35 cellular contexts compared by ENCODE assay signal in genomic region chr7:83419013-83419412, GRCh38.
"Had no signal": no experiment of that assay in that cellular context is flagged by ENCODE, and none has a peak within 500 bp of the region (broad histone marks: within the 10 kb centered on the region; RNA-seq: fewer than 3 reads in every experiment).

No MANE protein-coding gene starts in this region.

- H3K9me3 ChIP-seq: MG63 had no signal

- H3K27me3 ChIP-seq: MG63 had no signal

- DNase-seq: Karpas-422, Kasumi-1, MG63, MM.1S, MV-4-11, NCI-H1048, NCI-H1092, NCI-H1092 treated with DMSO at 0.1 percent for 48 hours, NCI-H1105, NCI-H1105 treated with DMSO at 0.1 percent for 48 hours, NCI-H1417, NCI-H1417 treated with DMSO at 0.1 percent for 48 hours, NCI-H1436, NCI-H1436 treated with DMSO at 0.1 percent for 48 hours, NCI-H146, NCI-H1694, NCI-H1694 treated with DMSO at 0.1 percent for 48 hours, NCI-H187, NCI-H187 treated with DMSO at 0.1 percent for 48 hours, NCI-H1930, NCI-H2029, NCI-H2029 treated with DMSO at 0.1 percent for 48 hours, NCI-H2081, NCI-H2081 treated with DMSO at 0.1 percent for 48 hours, NCI-H2107, NCI-H2171, NCI-H2171 treated with DMSO at 0.1 percent for 48 hours, NCI-H2227 treated with DMSO at 0.1 percent for 48 hours, NCI-H226, NCI-H345, NCI-H446, NCI-H446 treated with DMSO at 0.1 percent for 48 hours, NCI-H510A, NCI-H510A treated with DMSO at 0.1 percent for 48 hours, NCI-H524 had no signal

- H3K36me3 ChIP-seq: MG63 had no signal

- H3K4me3 ChIP-seq: MG63 had no signal
